ENCODE assay signal across 19 cellular contexts in the genomic region with DNA sequence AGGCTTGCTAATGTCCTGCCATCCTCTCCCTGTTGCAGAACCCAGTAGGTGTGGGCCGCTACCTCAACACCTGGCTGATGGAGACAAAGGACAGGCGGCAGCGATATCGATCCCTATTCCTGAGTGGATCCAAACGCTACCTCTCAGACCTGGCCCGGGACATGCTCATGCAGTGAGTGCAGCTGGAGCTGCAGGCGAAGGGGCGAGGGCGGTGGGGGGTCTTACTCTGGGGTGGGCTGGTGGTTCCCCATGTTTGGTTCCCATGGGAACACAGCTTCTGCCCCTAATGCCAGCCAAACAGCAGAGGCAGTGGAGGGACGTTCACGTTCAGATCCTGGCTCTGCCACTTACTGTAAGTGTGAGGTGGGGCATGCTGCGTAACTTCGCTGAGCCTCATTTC. TPM values are rescaled to one million over a fixed set of nuclear protein-coding genes. Genes with fewer than 3 reads are reported as not detected.
"Had no signal": no experiment of that assay in that cellular context is flagged by ENCODE, and none has a peak within 500 bp of the region (broad histone marks: within the 10 kb centered on the region; RNA-seq: fewer than 3 reads in every experiment).

No MANE protein-coding gene starts in this region.

- H3K27ac Mint-ChIP-seq: memory B cell, mesothelial cell of epicardium, progenitor cell of endocrine pancreas had no signal

- H3K4me3 Mint-ChIP-seq: memory B cell, mesothelial cell of epicardium, natural killer cell, neural crest cell had no signal

- H3K36me3 Mint-ChIP-seq: memory B cell, mesothelial cell of epicardium had no signal

- DNase-seq: cortex of kidney; effector CD8-positive, alpha-beta T cell; foreskin melanocyte; left ventricle myocardium inferior; lower lobe of right lung; natural killer cell; nucleus accumbens; pancreas; right cardiac atrium; small intestine; stimulated activated CD4-positive, alpha-beta T cell treated with anti-CD3 and anti-CD28 coated beads, Interleukin-12 subunit alpha, Interleukin-12 subunit beta, amount 100 ng/mL, for 4 hours; stimulated activated naive CD4-positive, alpha-beta T cell; trophoblast cell; uterus had no signal

- H3K9me3 Mint-ChIP-seq: memory B cell, natural killer cell, neural crest cell had no signal

- ATAC-seq: lower lobe of right lung, natural killer cell, pancreas, right cardiac atrium had no signal

RNA-seq across cellular contexts. Expression of a gene that starts 15.8 kb away (rescaled TPM):
- total RNA-seq: myocyte, neural crest cell had no signal
